Comparison of ENCODE assay signal across 8 cellular contexts in the genomic region with DNA sequence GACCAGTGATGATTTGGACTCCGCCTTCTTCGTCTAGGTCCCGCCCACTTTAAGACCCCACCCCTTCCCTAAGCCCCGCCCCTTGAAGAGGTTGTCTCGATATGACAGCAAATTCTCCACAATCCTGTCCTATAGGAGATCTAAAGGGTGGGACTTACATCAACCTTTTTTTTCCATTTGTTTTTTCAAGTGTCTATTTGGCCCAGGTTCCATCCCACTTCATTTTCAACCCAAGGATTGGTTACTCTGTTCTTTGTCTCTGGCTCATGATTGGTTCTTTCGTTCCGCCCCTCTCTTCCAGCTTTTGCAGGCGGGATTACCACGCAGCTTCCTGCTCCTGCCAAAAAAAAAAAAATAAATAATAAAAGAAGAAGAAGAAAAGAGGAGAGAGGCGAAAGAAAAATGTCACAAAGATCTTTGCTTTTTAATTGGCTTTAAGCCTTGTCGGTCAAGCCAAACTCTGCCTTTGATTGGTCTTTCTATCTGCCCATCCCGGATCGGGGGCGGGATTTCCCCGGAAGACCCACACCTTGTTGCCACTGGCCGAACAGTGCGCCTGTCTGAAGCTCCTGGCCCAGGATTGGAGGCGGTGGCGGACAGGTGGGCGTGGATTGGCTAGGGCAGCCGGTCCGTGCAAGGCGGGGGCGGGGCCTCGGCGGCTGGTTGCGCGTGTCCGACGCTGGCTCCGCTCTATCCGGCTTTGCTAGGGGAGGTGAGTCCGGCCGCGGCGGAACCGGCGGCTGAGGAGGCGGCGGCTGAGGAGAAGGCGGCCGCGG. TPM values are rescaled to one million over a fixed set of nuclear protein-coding genes. Genes with fewer than 3 reads are reported as not detected.
DNase-seq lines count a peak whose midpoint lies in the region; ATAC-seq and TF ChIP-seq lines count a peak whose summit lies in the region.

No MANE protein-coding gene starts in this region.

- peak overlapping the region; percentile 77 to 91 (median 86); a peak in 20 of 22 replicates for H3K27ac ChIP-seq in BLaER1 treated with 17β-estradiol and CSF1 and Interleukin-3, amounts not matched to agents 10 nM and 100 nM
- H3K27ac ChIP-seq in coronary artery (peak overlapping the region; percentile 75 to 95), layer of hippocampus (ENCODE audit: low read depth, low read length) (peak overlapping the region; percentile 58)

- H3K4me1 ChIP-seq in BLaER1 treated with 17β-estradiol and CSF1 and Interleukin-3, amounts not matched to agents 10 nM and 100 nM, result peaks cover 39 to 46% (median 41%) of the 10 kb centered on the region in 10 experiments

- H3K4me3 ChIP-seq in BLaER1 treated with 17β-estradiol and CSF1 and Interleukin-3, amounts not matched to agents 10 nM and 100 nM, result peak overlapping the region; percentile 69 to 89 (median 78)
- H3K4me3 ChIP-seq in coronary artery, result peak overlapping the region; percentile 94

- peaks cover 0 to 37% (median 13%) of the 10 kb centered on the region in 11 experiments; a peak in 12 of 22 replicates for H4K20me1 ChIP-seq in BLaER1 treated with 17β-estradiol and CSF1 and Interleukin-3, amounts not matched to agents 10 nM and 100 nM

- no peaks in the 10 kb centered on the region for H3K27me3 ChIP-seq in BLaER1 treated with 17β-estradiol and CSF1 and Interleukin-3, amounts not matched to agents 10 nM and 100 nM
- H3K27me3 ChIP-seq in layer of hippocampus (ENCODE audit: control insufficient read depth, insufficient read depth, low read length), result no peaks in the 10 kb centered on the region

- H3K9me3 ChIP-seq in BLaER1 treated with 17β-estradiol and CSF1 and Interleukin-3, amounts not matched to agents 10 nM and 100 nM (replicated peaks in 1 of 11), result peaks cover 0 to 6% (median 0%) of the 10 kb centered on the region in 11 experiments; a peak in 2 of 22 replicates

- peaks cover 48% of the 10 kb centered on the region for H3K4me1 Mint-ChIP-seq in activated CD4-positive, alpha-beta T cell treated with anti-CD3 and anti-CD28 coated beads, Interleukin-2, amount 10 ng/mL, durations not matched to agents 24 days and 14 days

- H3K9ac ChIP-seq in BLaER1 treated with 17β-estradiol and CSF1 and Interleukin-3, amounts not matched to agents 10 nM and 100 nM, result peak overlapping the region; percentile 83 to 95 (median 90); a peak in 21 of 22 replicates

- TF ChIP-seq CTCF in coronary artery (IDR thresholded peaks at IDR 0.05), result no peak

- H3K4me3 Mint-ChIP-seq in activated CD4-positive, alpha-beta T cell treated with anti-CD3 and anti-CD28 coated beads, Interleukin-2, amount 10 ng/mL, durations not matched to agents 24 days and 14 days, result peak overlapping the region; percentile 88

- H3K36me3 ChIP-seq in BLaER1 treated with 17β-estradiol and CSF1 and Interleukin-3, amounts not matched to agents 10 nM and 100 nM, result peaks cover 0 to 7% (median 0%) of the 10 kb centered on the region in 11 experiments; a peak in 3 of 22 replicates

- no peaks in the 10 kb centered on the region for H3K9me3 Mint-ChIP-seq in activated CD4-positive, alpha-beta T cell treated with anti-CD3 and anti-CD28 coated beads, Interleukin-2, amount 10 ng/mL, durations not matched to agents 24 days and 14 days

- H3K27ac Mint-ChIP-seq in activated CD4-positive, alpha-beta T cell treated with anti-CD3 and anti-CD28 coated beads, Interleukin-2, amount 10 ng/mL, durations not matched to agents 24 days and 14 days, result peak overlapping the region; percentile 87

- intact Hi-C loops in activated CD4-positive, alpha-beta T cell treated with anti-CD3 and anti-CD28 coated beads, Interleukin-2, amount 10 ng/mL, durations not matched to agents 24 days and 14 days (cut with micrococcal nuclease), result loop anchor here (1.0 to 10.0 kb wide), 7 partner anchors 16 to 566 kb away; a partner anchor contains a TSS

- ATAC-seq in GM19328 (IDR thresholded peaks at IDR 0.05; ENCODE audit: unreplicated experiment) (peak; percentile 89), HG03469 (IDR thresholded peaks at IDR 0.05; ENCODE audit: unreplicated experiment) (peak; percentile 78)

- peak; percentile 100 for DNase-seq in NCI-H526 (lab: John Stamatoyannopoulos, UW)
- peak; percentile 100 for DNase-seq in activated CD4-positive, alpha-beta T cell treated with anti-CD3 and anti-CD28 coated beads, Interleukin-2, amount 10 ng/mL, durations not matched to agents 24 days and 14 days
- DNase-seq in coronary artery (ENCODE audit: low spot score), result peak; percentile 100
- DNase-seq in stimulated activated CD4-positive, alpha-beta T cell treated with anti-CD3 and anti-CD28 coated beads, Interleukin-1b, Interleukin-23, amount 100 ng/mL, for 4 hours (ENCODE audit: low read depth in 2 of 2), result peak; percentile 96 to 98

- peak overlapping the region in 5 of 11 experiments; percentile 27 to 69 (median 52); a peak in 7 of 22 replicates for H3K4me2 ChIP-seq in BLaER1 treated with 17β-estradiol and CSF1 and Interleukin-3, amounts not matched to agents 10 nM and 100 nM

- H3K27me3 Mint-ChIP-seq in activated CD4-positive, alpha-beta T cell treated with anti-CD3 and anti-CD28 coated beads, Interleukin-2, amount 10 ng/mL, durations not matched to agents 24 days and 14 days, result peaks cover 9% of the 10 kb centered on the region

- peaks cover 17% of the 10 kb centered on the region for H3K36me3 Mint-ChIP-seq in activated CD4-positive, alpha-beta T cell treated with anti-CD3 and anti-CD28 coated beads, Interleukin-2, amount 10 ng/mL, durations not matched to agents 24 days and 14 days (ENCODE audit: low read depth)

RNA-seq across cellular contexts. Expression of a gene that starts 1.2 kb away (rescaled TPM):
- total RNA-seq in activated CD4-positive, alpha-beta T cell treated with anti-CD3 and anti-CD28 coated beads, Interleukin-2, amount 10 ng/mL, durations not matched to agents 24 days and 14 days, result 11.4 and 12.0 TPM in 2 replicates

Comparison
In these comparisons a context has a peak if more than half of its experiments do, and no peak if none do; other contexts are left out.
1. Peak in every context shown above with its lines: DNase-seq, ATAC-seq, H3K4me3 ChIP-seq and H3K27ac ChIP-seq.